ENCODE assay signal across 9 cellular contexts in genomic region chr6:35343835-35344550, GRCh38. TPM values are rescaled to one million over a fixed set of nuclear protein-coding genes. Genes with fewer than 3 reads are reported as not detected.
DNase-seq lines count a peak whose midpoint lies in the region; ATAC-seq, FAIRE-seq and TF ChIP-seq lines count a peak whose summit lies in the region.
"Had no signal": no experiment of that assay in that cellular context is flagged by ENCODE, and none has a peak within 500 bp of the region (broad histone marks: within the 10 kb centered on the region; RNA-seq: fewer than 3 reads in every experiment).

No MANE protein-coding gene starts in this region.

- peak overlapping the region; percentile 96 for H3K4me2 ChIP-seq in hepatocyte

- H3K4me3 ChIP-seq in HFF-Myc (replicated peaks; ENCODE audit: low read depth, low read length), result peak overlapping the region; percentile 73
- peak overlapping the region; percentile 90 for H3K4me3 ChIP-seq in hepatocyte

- H3K27ac Mint-ChIP-seq in activated CD4-positive, alpha-beta memory T cell treated with anti-CD3 and anti-CD28 coated beads, Interleukin-2, amount 10 ng/mL, durations not matched to agents 7 days and 5 days, result no peak overlapping the region
- H3K27ac Mint-ChIP-seq in stimulated activated effector memory CD8-positive, alpha-beta T cell treated with anti-CD3 and anti-CD28 coated beads, Interleukin-12 subunit alpha, Interleukin-12 subunit beta, amount 100 ng/mL, for 72 hours, result peak overlapping the region; percentile 90

- 78% methylated on average over 6 of the region's 6 CpGs for WGBS in hepatocyte (ENCODE audit: low lambda C conversion rate, missing lambda C conversion rate)

- no peaks in the 10 kb centered on the region for H3K27me3 ChIP-seq in hepatocyte

- peak overlapping the region; percentile 96 for H3K4me3 Mint-ChIP-seq in activated CD4-positive, alpha-beta memory T cell treated with anti-CD3 and anti-CD28 coated beads, Interleukin-2, amount 10 ng/mL, durations not matched to agents 7 days and 5 days
- peak overlapping the region; percentile 89 for H3K4me3 Mint-ChIP-seq in stimulated activated effector memory CD8-positive, alpha-beta T cell treated with anti-CD3 and anti-CD28 coated beads, Interleukin-12 subunit alpha, Interleukin-12 subunit beta, amount 100 ng/mL, for 72 hours

- H3K36me3 Mint-ChIP-seq in activated CD4-positive, alpha-beta memory T cell treated with anti-CD3 and anti-CD28 coated beads, Interleukin-2, amount 10 ng/mL, durations not matched to agents 7 days and 5 days (ENCODE audit: low read depth), result peaks cover 29% of the 10 kb centered on the region
- H3K36me3 Mint-ChIP-seq in stimulated activated effector memory CD8-positive, alpha-beta T cell treated with anti-CD3 and anti-CD28 coated beads, Interleukin-12 subunit alpha, Interleukin-12 subunit beta, amount 100 ng/mL, for 72 hours, result peaks cover 29% of the 10 kb centered on the region

- TF ChIP-seq CTCF in HFF-Myc (IDR thresholded peaks at IDR 0.05; ENCODE audit: low read depth, low read length, missing control alignments) (no peak), hepatocyte (IDR thresholded peaks at IDR 0.05; ENCODE audit: poor library complexity) (no peak)

- no peaks in the 10 kb centered on the region for H3K9me3 Mint-ChIP-seq in activated CD4-positive, alpha-beta memory T cell treated with anti-CD3 and anti-CD28 coated beads, Interleukin-2, amount 10 ng/mL, durations not matched to agents 7 days and 5 days
- no peaks in the 10 kb centered on the region for H3K9me3 Mint-ChIP-seq in stimulated activated effector memory CD8-positive, alpha-beta T cell treated with anti-CD3 and anti-CD28 coated beads, Interleukin-12 subunit alpha, Interleukin-12 subunit beta, amount 100 ng/mL, for 72 hours

- no peaks in the 10 kb centered on the region for H3K9me2 ChIP-seq in hepatocyte (replicated peaks; ENCODE audit: insufficient read depth)

- DNase-seq in HFF-Myc (ENCODE audit: extremely low read depth, low read depth), result no peak
- DNase-seq in activated CD4-positive, alpha-beta memory T cell treated with anti-CD3 and anti-CD28 coated beads, Interleukin-2, amount 10 ng/mL, durations not matched to agents 7 days and 5 days, result no peak
- no peak for DNase-seq in hepatocyte (ENCODE audit: low spot score)
- DNase-seq in stimulated activated effector memory CD8-positive, alpha-beta T cell treated with anti-CD3 and anti-CD28 coated beads, Interleukin-12 subunit alpha, Interleukin-12 subunit beta, amount 100 ng/mL, for 72 hours (ENCODE audit: low spot score in 2 of 2), result no peak
- no peak for DNase-seq in GM19239 (ENCODE audit: insufficient read length, low spot score)
- DNase-seq in NCI-H187 (lab: John Stamatoyannopoulos, UW), result no peak
- DNase-seq: NCI-H2171 had no signal

- POLR2A ChIA-PET in activated CD4-positive, alpha-beta memory T cell treated with anti-CD3 and anti-CD28 coated beads, Interleukin-2, amount 10 ng/mL, durations not matched to agents 7 days and 5 days (lab: Charles Lee), result interaction anchor here (0.8 to 2.9 kb wide), 7 partner anchors 27 to 128 kb away, joined by 3 to 29 read pairs (median 5); partner anchors contain the start of genes DEF6 and RPL10A

- H4K20me1 ChIP-seq in hepatocyte (ENCODE audit: insufficient read depth, poor library complexity, severe bottlenecking), result no peaks in the 10 kb centered on the region

- H3K36me3 ChIP-seq in hepatocyte (replicated peaks; ENCODE audit: insufficient read depth, low read depth), result no peaks in the 10 kb centered on the region

- no peaks in the 10 kb centered on the region for H3K9me3 ChIP-seq in hepatocyte (ENCODE audit: low read depth)

- H3K79me2 ChIP-seq in hepatocyte, result peaks cover 46% of the 10 kb centered on the region

- H3K4me1 ChIP-seq in hepatocyte (ENCODE audit: insufficient read depth), result peaks cover 11% of the 10 kb centered on the region

- H2AFZ ChIP-seq in hepatocyte, result no peak overlapping the region

- H3K27me3 Mint-ChIP-seq in activated CD4-positive, alpha-beta memory T cell treated with anti-CD3 and anti-CD28 coated beads, Interleukin-2, amount 10 ng/mL, durations not matched to agents 7 days and 5 days, result peaks cover 4% of the 10 kb centered on the region

- no peak for ATAC-seq in stimulated activated effector memory CD8-positive, alpha-beta T cell treated with anti-CD3 and anti-CD28 coated beads, Interleukin-12 subunit alpha, Interleukin-12 subunit beta, amount 100 ng/mL, for 72 hours
- ATAC-seq in HG03520 (IDR thresholded peaks at IDR 0.05; ENCODE audit: unreplicated experiment) (no peak), GM18519 (IDR thresholded peaks at IDR 0.05; ENCODE audit: low FRiP score, unreplicated experiment) (no peak)

- FAIRE-seq in GM19239 (lab: Jason Lieb, UNC), result no peak

- peaks cover 50% of the 10 kb centered on the region for H3K4me1 Mint-ChIP-seq in activated CD4-positive, alpha-beta memory T cell treated with anti-CD3 and anti-CD28 coated beads, Interleukin-2, amount 10 ng/mL, durations not matched to agents 7 days and 5 days
- peaks cover 48% of the 10 kb centered on the region for H3K4me1 Mint-ChIP-seq in stimulated activated effector memory CD8-positive, alpha-beta T cell treated with anti-CD3 and anti-CD28 coated beads, Interleukin-12 subunit alpha, Interleukin-12 subunit beta, amount 100 ng/mL, for 72 hours

- CTCF ChIA-PET in activated CD4-positive, alpha-beta memory T cell treated with anti-CD3 and anti-CD28 coated beads, Interleukin-2, amount 10 ng/mL, durations not matched to agents 7 days and 5 days (lab: Charles Lee), result interaction anchor here (1.0 to 10.2 kb wide), 6 partner anchors 16 to 393 kb away, joined by 3 to 168 read pairs (median 14); partner anchors contain the start of genes ARMC12, DEF6, FANCE and RPL10A

- peak overlapping the region; percentile 88 for H3K27ac ChIP-seq in hepatocyte

RNA-seq across cellular contexts. Expression of gene PPARD, which starts 1.6 kb away (rescaled TPM):
- 10 to 100 TPM; 23.1 to 23.4 TPM for total RNA-seq in activated CD4-positive, alpha-beta memory T cell treated with anti-CD3 and anti-CD28 coated beads, Interleukin-2, amount 10 ng/mL, durations not matched to agents 7 days and 5 days
- total RNA-seq in hepatocyte, result 7.6 and 9.1 TPM in 2 replicates
- 17.4 and 20.4 TPM in 2 replicates for polyA plus RNA-seq in hepatocyte

RNA-seq across cellular contexts. Expression of gene DEF6, which starts 46.4 kb away (rescaled TPM):
- total RNA-seq in activated CD4-positive, alpha-beta memory T cell treated with anti-CD3 and anti-CD28 coated beads, Interleukin-2, amount 10 ng/mL, durations not matched to agents 7 days and 5 days, result 100 to 1,000 TPM; 201 to 215 TPM
- total RNA-seq in hepatocyte, result 2.2 and 3.7 TPM in 2 replicates
- 3.7 and 3.8 TPM in 2 replicates for polyA plus RNA-seq in hepatocyte

Comparison
In these comparisons a context has a peak if more than half of its experiments do, and no peak if none do; other contexts are left out.
1. RNA of gene DEF6, which starts 46.4 kb away (total RNA-seq): 201 to 215 TPM in activated CD4-positive, alpha-beta memory T cell treated with anti-CD3 and anti-CD28 coated beads, Interleukin-2, amount 10 ng/mL, durations not matched to agents 7 days and 5 days; 2.2 to 3.7 TPM in hepatocyte; every median in the first group is over 10 times any median in the second.